In genomic region chrX:9635805-9636204, GRCh38 we compare ENCODE assay signal across 1 cellular context.
TF ChIP-seq lines count a peak whose summit lies in the region.

No MANE protein-coding gene starts in this region.

TF ChIP-seq in HepG2, 621 proteins besides CTCF, POLR2A, EP300 and RAD21 (continued from another document):
- TF ChIP-seq, protein P1, sequence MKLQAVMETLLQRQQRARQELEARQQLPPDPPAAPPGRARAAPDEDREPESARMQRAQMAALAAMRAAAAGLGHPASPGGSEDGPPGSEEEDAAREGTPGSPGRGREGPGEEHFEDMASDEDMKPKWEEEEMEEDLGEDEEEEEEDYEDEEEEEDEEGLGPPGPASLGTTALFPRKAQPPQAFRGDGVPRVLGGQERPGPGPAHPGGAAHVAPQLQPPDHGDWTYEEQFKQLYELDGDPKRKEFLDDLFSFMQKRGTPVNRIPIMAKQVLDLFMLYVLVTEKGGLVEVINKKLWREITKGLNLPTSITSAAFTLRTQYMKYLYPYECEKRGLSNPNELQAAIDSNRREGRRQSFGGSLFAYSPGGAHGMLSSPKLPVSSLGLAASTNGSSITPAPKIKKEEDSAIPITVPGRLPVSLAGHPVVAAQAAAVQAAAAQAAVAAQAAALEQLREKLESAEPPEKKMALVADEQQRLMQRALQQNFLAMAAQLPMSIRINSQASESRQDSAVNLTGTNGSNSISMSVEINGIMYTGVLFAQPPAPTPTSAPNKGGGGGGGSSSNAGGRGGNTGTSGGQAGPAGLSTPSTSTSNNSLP (IDR thresholded peaks at IDR 0.05; ENCODE audit: low read depth, low read length), result no peak
- TF ChIP-seq, protein P2, sequence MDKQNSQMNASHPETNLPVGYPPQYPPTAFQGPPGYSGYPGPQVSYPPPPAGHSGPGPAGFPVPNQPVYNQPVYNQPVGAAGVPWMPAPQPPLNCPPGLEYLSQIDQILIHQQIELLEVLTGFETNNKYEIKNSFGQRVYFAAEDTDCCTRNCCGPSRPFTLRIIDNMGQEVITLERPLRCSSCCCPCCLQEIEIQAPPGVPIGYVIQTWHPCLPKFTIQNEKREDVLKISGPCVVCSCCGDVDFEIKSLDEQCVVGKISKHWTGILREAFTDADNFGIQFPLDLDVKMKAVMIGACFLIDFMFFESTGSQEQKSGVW (CRISPR knock-in tag; IDR thresholded peaks at IDR 0.05; ENCODE audit: borderline replicate concordance), result no peak
- TF ChIP-seq TP53 (CRISPR knock-in tag; conservative IDR thresholded peaks at IDR 0.05), result no peak
- no peak for TF ChIP-seq ATF3 (CRISPR knock-in tag; IDR thresholded peaks at IDR 0.05)
- TF ChIP-seq THAP11 (CRISPR knock-in tag; IDR thresholded peaks at IDR 0.05), result no peak
- no peak for TF ChIP-seq SKI (IDR thresholded peaks at IDR 0.05; ENCODE audit: partially characterized antibody)
- TF ChIP-seq TBL1XR1 (IDR thresholded peaks at IDR 0.05; ENCODE audit: borderline replicate concordance, low read length, partially characterized antibody), result no peak
- TF ChIP-seq MXD1 (CRISPR knock-in tag; IDR thresholded peaks at IDR 0.05), result no peak
- TF ChIP-seq PCBP2 (optimal IDR thresholded peaks at IDR 0.05; ENCODE audit: low read depth, low read length, poor library complexity, severe bottlenecking), result no peak
